9 cellular contexts compared by ENCODE assay signal in the genomic region with DNA sequence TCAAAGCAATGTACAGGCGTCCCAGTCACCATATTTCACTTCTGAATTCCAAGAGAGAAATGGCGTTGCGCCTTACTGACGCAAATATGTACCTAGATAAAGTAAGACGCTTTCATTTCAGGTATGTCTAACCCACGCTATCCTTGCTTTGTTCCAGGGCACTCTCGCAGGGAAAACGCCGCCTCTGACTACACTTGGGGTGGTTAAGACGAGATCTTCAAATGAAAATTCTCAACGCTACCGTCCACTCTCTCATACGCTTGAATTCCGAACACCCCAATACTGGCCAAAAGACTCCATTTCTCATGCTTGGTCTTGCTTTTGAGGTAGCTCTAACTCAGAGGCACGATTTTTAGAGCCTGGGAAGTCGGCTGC. TPM values are rescaled to one million over a fixed set of nuclear protein-coding genes. Genes with fewer than 3 reads are reported as not detected.
A peak's percentile ranks its signal among the peaks of the same experiment; 100 is the strongest.
DNase-seq lines count a peak whose midpoint lies in the region; ATAC-seq lines count a peak whose summit lies in the region.
"Had no signal": no experiment of that assay in that cellular context is flagged by ENCODE, and none has a peak within 500 bp of the region (broad histone marks: within the 10 kb centered on the region; RNA-seq: fewer than 3 reads in every experiment).

No MANE protein-coding gene starts in this region.

- peaks cover 31% of the 10 kb centered on the region for H3K4me1 Mint-ChIP-seq in activated naive CD4-positive, alpha-beta T cell treated with anti-CD3 and anti-CD28 coated beads for 36 hours (ENCODE audit: low read depth)
- peaks cover 52% of the 10 kb centered on the region for H3K4me1 Mint-ChIP-seq in activated CD8-positive, alpha-beta T cell treated with anti-CD3 and anti-CD28 coated beads, Interleukin-2, amount 10 ng/mL, durations not matched to agents 7 days and 5 days (ENCODE audit: low read depth)

- H3K4me3 Mint-ChIP-seq in activated naive CD4-positive, alpha-beta T cell treated with anti-CD3 and anti-CD28 coated beads for 36 hours = peak overlapping the region; percentile 99
- H3K4me3 Mint-ChIP-seq in activated CD8-positive, alpha-beta T cell treated with anti-CD3 and anti-CD28 coated beads, Interleukin-2, amount 10 ng/mL, durations not matched to agents 7 days and 5 days = peak overlapping the region; percentile 99

- peak; percentile 47 for DNase-seq in activated naive CD4-positive, alpha-beta T cell treated with anti-CD3 and anti-CD28 coated beads for 36 hours
- DNase-seq in activated naive CD4-positive, alpha-beta T cell treated with anti-CD3 and anti-CD28 coated beads, Interleukin-2, amount 50 U/mL, for 16 hours = no peak
- no peak for DNase-seq in activated CD8-positive, alpha-beta T cell treated with anti-CD3 and anti-CD28 coated beads, Interleukin-2, amount 10 ng/mL, durations not matched to agents 7 days and 5 days
- DNase-seq in left ventricle myocardium superior (no peak), skeletal muscle cell (ENCODE audit: low read depth) (no peak), hepatic stellate cell (ENCODE audit: low spot score) (no peak)

- POLR2A ChIA-PET in activated CD8-positive, alpha-beta T cell treated with anti-CD3 and anti-CD28 coated beads, Interleukin-2, amount 10 ng/mL, durations not matched to agents 7 days and 5 days (lab: Charles Lee) = interaction anchor here (0.7 to 1.9 kb wide), 14 partner anchors 9 to 217 kb away, joined by 3 to 21 read pairs (median 4); a partner anchor contains a TSS

- peak overlapping the region; percentile 95 for H3K4me3 ChIP-seq in skeletal muscle cell (ENCODE audit: low read depth, low read length)

- H3K27me3 Mint-ChIP-seq in activated naive CD4-positive, alpha-beta T cell treated with anti-CD3 and anti-CD28 coated beads for 36 hours (ENCODE audit: low read depth) = no peaks in the 10 kb centered on the region
- no peaks in the 10 kb centered on the region for H3K27me3 Mint-ChIP-seq in activated CD8-positive, alpha-beta T cell treated with anti-CD3 and anti-CD28 coated beads, Interleukin-2, amount 10 ng/mL, durations not matched to agents 7 days and 5 days (ENCODE audit: low read depth)

- H3K27ac Mint-ChIP-seq in activated naive CD4-positive, alpha-beta T cell treated with anti-CD3 and anti-CD28 coated beads for 36 hours = peak overlapping the region; percentile 100
- peak overlapping the region; percentile 100 for H3K27ac Mint-ChIP-seq in activated CD8-positive, alpha-beta T cell treated with anti-CD3 and anti-CD28 coated beads, Interleukin-2, amount 10 ng/mL, durations not matched to agents 7 days and 5 days

- CTCF ChIA-PET in activated naive CD4-positive, alpha-beta T cell treated with anti-CD3 and anti-CD28 coated beads for 36 hours (lab: Charles Lee) = interaction anchor here (1.0 to 3.7 kb wide), 3 partner anchors 46 to 104 kb away, joined by 3 to 15 read pairs (median 3); no protein-coding TSS in a partner anchor
- CTCF ChIA-PET in activated CD8-positive, alpha-beta T cell treated with anti-CD3 and anti-CD28 coated beads, Interleukin-2, amount 10 ng/mL, durations not matched to agents 7 days and 5 days (lab: Charles Lee) = interaction anchor here (0.7 to 3.0 kb wide), 8 partner anchors 60 to 217 kb away, joined by 3 to 15 read pairs (median 3); a partner anchor contains a TSS

- peak; percentile 17 for ATAC-seq in HG03378 (IDR thresholded peaks at IDR 0.05; ENCODE audit: unreplicated experiment)
- no peak for ATAC-seq in activated CD8-positive, alpha-beta T cell treated with anti-CD3 and anti-CD28 coated beads, Interleukin-2, amount 10 ng/mL, durations not matched to agents 7 days and 5 days
- peak; percentile 12 for ATAC-seq in left ventricle myocardium superior
- ATAC-seq in GM19328 (IDR thresholded peaks at IDR 0.05; ENCODE audit: unreplicated experiment) = no peak

- peaks cover 21% of the 10 kb centered on the region for H3K36me3 Mint-ChIP-seq in activated naive CD4-positive, alpha-beta T cell treated with anti-CD3 and anti-CD28 coated beads for 36 hours (ENCODE audit: low read depth)
- peaks cover 38% of the 10 kb centered on the region for H3K36me3 Mint-ChIP-seq in activated CD8-positive, alpha-beta T cell treated with anti-CD3 and anti-CD28 coated beads, Interleukin-2, amount 10 ng/mL, durations not matched to agents 7 days and 5 days (ENCODE audit: low read depth)

- no peaks in the 10 kb centered on the region for H3K9me3 Mint-ChIP-seq in activated naive CD4-positive, alpha-beta T cell treated with anti-CD3 and anti-CD28 coated beads for 36 hours
- H3K9me3 Mint-ChIP-seq in activated CD8-positive, alpha-beta T cell treated with anti-CD3 and anti-CD28 coated beads, Interleukin-2, amount 10 ng/mL, durations not matched to agents 7 days and 5 days (ENCODE audit: insufficient read depth) = no peaks in the 10 kb centered on the region

- intact Hi-C loops in activated naive CD4-positive, alpha-beta T cell treated with anti-CD3 and anti-CD28 coated beads for 36 hours (cut with micrococcal nuclease) = no loop called here
- intact Hi-C loops in left ventricle myocardium superior (cut with micrococcal nuclease) = no loop called here

RNA-seq across cellular contexts. Expression of a gene that starts 0.7 kb away (rescaled TPM):
- 10 to 100 TPM; 13.2 to 14.7 TPM for total RNA-seq in activated naive CD4-positive, alpha-beta T cell treated with anti-CD3 and anti-CD28 coated beads for 36 hours
- 10 to 100 TPM; 28.9 to 29.8 TPM for total RNA-seq in activated CD8-positive, alpha-beta T cell treated with anti-CD3 and anti-CD28 coated beads, Interleukin-2, amount 10 ng/mL, durations not matched to agents 7 days and 5 days
- 33.5 TPM for total RNA-seq in left ventricle myocardium superior

RNA-seq across cellular contexts. Expression of a gene that starts 9.6 kb away (rescaled TPM):
- not detected for total RNA-seq in activated naive CD4-positive, alpha-beta T cell treated with anti-CD3 and anti-CD28 coated beads for 36 hours
- not detected for total RNA-seq in activated CD8-positive, alpha-beta T cell treated with anti-CD3 and anti-CD28 coated beads, Interleukin-2, amount 10 ng/mL, durations not matched to agents 7 days and 5 days
- not detected for total RNA-seq in left ventricle myocardium superior
- total RNA-seq: glomerular endothelial cell had no signal

RNA-seq across cellular contexts. Expression of a gene that starts 59.8 kb away (rescaled TPM):
- 1 to 10 TPM; 6.2 to 6.8 TPM for total RNA-seq in activated naive CD4-positive, alpha-beta T cell treated with anti-CD3 and anti-CD28 coated beads for 36 hours
- 1 to 10 TPM; 2.4 to 2.5 TPM for total RNA-seq in activated CD8-positive, alpha-beta T cell treated with anti-CD3 and anti-CD28 coated beads, Interleukin-2, amount 10 ng/mL, durations not matched to agents 7 days and 5 days
- 0.45 TPM for total RNA-seq in left ventricle myocardium superior

Comparison
In these comparisons a context has a peak if more than half of its experiments do, and no peak if none do; other contexts are left out.
1. ATAC-seq: peak in HG03378 (single experiment) and left ventricle myocardium superior (single experiment); none in activated CD8-positive, alpha-beta T cell treated with anti-CD3 and anti-CD28 coated beads, Interleukin-2, amount 10 ng/mL, durations not matched to agents 7 days and 5 days (single experiment) and GM19328 (single experiment).